8 cellular contexts compared by ENCODE assay signal in genomic region chr9:128723866-128724743, GRCh38. TPM values are rescaled to one million over a fixed set of nuclear protein-coding genes. Genes with fewer than 3 reads are reported as not detected.
DNase-seq lines count a peak whose midpoint lies in the region; ATAC-seq, FAIRE-seq and TF ChIP-seq lines count a peak whose summit lies in the region.

ZDHHC12 (minus strand) TSS chr9:128724127; CDS start chr9:128724093, 34 bp downstream.

- peak; percentile 94 for ATAC-seq in GM21515 (IDR thresholded peaks at IDR 0.05; ENCODE audit: unreplicated experiment)

- H3K9ac ChIP-seq in OCI-LY3 (ENCODE audit: low read length) (peak within 1 kb of the TSS; percentile 92), endothelial cell of umbilical vein (replicated peaks; ENCODE audit: extremely low read depth, insufficient read depth, low read length) (peak within 1 kb of the TSS; percentile 74)

- TF ChIP-seq CTCF in OCI-LY3 (IDR thresholded peaks at IDR 0.05; ENCODE audit: low read depth, low read length) (no peak), endothelial cell of umbilical vein (IDR thresholded peaks at IDR 0.05; ENCODE audit: extremely low read depth in 1 of 2, insufficient read depth in 1 of 2, low read depth in 1 of 2, low read length in 2 of 2) (no peak)

- intact Hi-C loops in endothelial cell of umbilical vein (cut with micrococcal nuclease): loop anchor here (1.0 to 5.0 kb wide), 4 partner anchors 21 to 93 kb away; partner anchors contain the start of genes ENDOG, SET and ZER1

- H3K9me3 ChIP-seq in OCI-LY3 (ENCODE audit: insufficient read depth, low read length) (no peaks in the 10 kb centered on the region), endothelial cell of umbilical vein (replicated peaks; ENCODE audit: control insufficient read depth, insufficient read depth, low read length) (no peaks in the 10 kb centered on the region)

- peak within 1 kb of the TSS; percentile 36 for H3K27ac ChIP-seq in OCI-LY3 (ENCODE audit: low read length)
- no peak within 1 kb of the TSS for H3K27ac ChIP-seq in endothelial cell of umbilical vein (ENCODE audit: insufficient read depth, low read depth, low read length)

- peaks cover 3% of the 10 kb centered on the region for H3K36me3 ChIP-seq in OCI-LY3 (replicated peaks; ENCODE audit: low read depth, low read length)
- H3K36me3 ChIP-seq in endothelial cell of umbilical vein (ENCODE audit: control insufficient read depth in 2 of 2, extremely low read depth in 1 of 2, insufficient read depth in 2 of 2, low read length in 2 of 2): peaks cover 2 to 13% of the 10 kb centered on the region in 2 experiments

- H3K27me3 ChIP-seq in OCI-LY3 (ENCODE audit: low read depth, low read length): no peaks in the 10 kb centered on the region
- H3K27me3 ChIP-seq in endothelial cell of umbilical vein (ENCODE audit: control insufficient read depth in 2 of 2, insufficient read depth in 2 of 2, low read length in 2 of 2): no peaks in the 10 kb centered on the region

- POLR2A ChIA-PET in endothelial cell of umbilical vein (lab: Charles Lee): interaction anchor here (0.6 kb wide), 1 partner anchor 353 kb away, joined by 3 read pairs; the partner anchor contains the start of gene URM1

- H4K20me1 ChIP-seq in OCI-LY3 (ENCODE audit: insufficient read depth, low read length) (no peaks in the 10 kb centered on the region), endothelial cell of umbilical vein (replicated peaks; ENCODE audit: control insufficient read depth, extremely low read depth, insufficient read depth, low read length) (no peaks in the 10 kb centered on the region)

- peaks cover 11% of the 10 kb centered on the region for H3K79me2 ChIP-seq in OCI-LY3 (ENCODE audit: low read length)
- H3K79me2 ChIP-seq in endothelial cell of umbilical vein (ENCODE audit: control insufficient read depth, insufficient read depth, low read length): no peaks in the 10 kb centered on the region

- CTCF ChIA-PET in endothelial cell of umbilical vein (lab: Charles Lee): interaction anchor here (0.9 to 1.4 kb wide), 7 partner anchors 9 to 94 kb away, joined by 3 to 12 read pairs (median 5); partner anchors contain the start of genes ENDOG and PKN3

- no peaks in the 10 kb centered on the region for H3K9me1 ChIP-seq in endothelial cell of umbilical vein (replicated peaks; ENCODE audit: control insufficient read depth, extremely low read depth, insufficient read depth, low read length)

- H3K4me3 ChIP-seq in OCI-LY3 (ENCODE audit: low read length) (peak within 1 kb of the TSS; percentile 93), endothelial cell of umbilical vein (replicated peaks in 1 of 3; ENCODE audit: insufficient read depth in 1 of 3, low read depth in 1 of 3, low read length in 3 of 3) (peak within 1 kb of the TSS; percentile 53 to 69 (median 58))

- peak; percentile 94 for TF ChIP-seq POLR2A in endothelial cell of umbilical vein (IDR thresholded peaks at IDR 0.05; ENCODE audit: low read depth, low read length)

- peak within 1 kb of the TSS; percentile 88 for H3K4me2 ChIP-seq in OCI-LY3 (ENCODE audit: low read length)
- H3K4me2 ChIP-seq in endothelial cell of umbilical vein (ENCODE audit: insufficient read depth, low read length): peak within 1 kb of the TSS; percentile 89

- dilution Hi-C loops in endothelial cell of umbilical vein (cut with MboI; ENCODE audit: extremely low pct_ligation_motif_present, low sequenced_read_pairs): no loop called here

- DNase-seq in D341Med (ENCODE audit: low spot score) (peak; percentile 97), HuH-7 (ENCODE audit: low spot score) (peak; percentile 100), endothelial cell of umbilical vein (ENCODE audit: low read depth, low spot score) (peak; percentile 95), midbrain (lab: John Stamatoyannopoulos, UW) (peak; percentile 90)
- peak; percentile 99 for DNase-seq in activated CD8-positive, alpha-beta memory T cell treated with anti-CD3 and anti-CD28 coated beads, Interleukin-2, amount 50 U/mL, for 48 hours
- DNase-seq in stimulated activated CD8-positive, alpha-beta memory T cell treated with anti-CD3 and anti-CD28 coated beads, Interleukin-2, amount 100 ng/mL, for 1 hour (ENCODE audit: low read depth in 2 of 2): peak; percentile 98 to 99

- FAIRE-seq in endothelial cell of umbilical vein (lab: Jason Lieb, UNC): peak; percentile 97

- BruUV-seq in endothelial cell of umbilical vein (replicated peaks; lab: Mats Ljungman, UMichigan): TSS peak; percentile 51

- H3K4me1 ChIP-seq in OCI-LY3 (ENCODE audit: low read length) (peaks cover 14% of the 10 kb centered on the region), endothelial cell of umbilical vein (ENCODE audit: control insufficient read depth, extremely low read depth, insufficient read depth, low read length) (peaks cover 5% of the 10 kb centered on the region)

- peak within 1 kb of the TSS; percentile 63; the same call in 1 of the 2 replicates for H2AFZ ChIP-seq in OCI-LY3 (ENCODE audit: low read depth, low read length)
- peak within 1 kb of the TSS; percentile 83 for H2AFZ ChIP-seq in endothelial cell of umbilical vein (ENCODE audit: low read depth, low read length)

TF ChIP-seq in endothelial cell of umbilical vein, 7 proteins besides CTCF, POLR2A, EP300 and RAD21:
- TF ChIP-seq POLR2AphosphoS5 (IDR thresholded peaks at IDR 0.05; ENCODE audit: insufficient read depth, low read depth, low read length): peak; percentile 94
- no peak for TF ChIP-seq MYC (IDR thresholded peaks at IDR 0.05; ENCODE audit: low read depth, low read length)
- TF ChIP-seq FOS (IDR thresholded peaks at IDR 0.05; ENCODE audit: borderline replicate concordance, insufficient read depth, low read length): no peak
- TF ChIP-seq MAX (IDR thresholded peaks at IDR 0.05; ENCODE audit: insufficient read depth, insufficient read length): no peak
- no peak for TF ChIP-seq EZH2 (IDR thresholded peaks at IDR 0.05; ENCODE audit: borderline replicate concordance, low read depth, low read length, severe bottlenecking)

RNA-seq across cellular contexts. Expression of gene ZDHHC12, which starts in this region (rescaled TPM):
- 28.8 and 31.1 TPM in 2 replicates for total RNA-seq in endothelial cell of umbilical vein
- 62.0 and 86.1 TPM in 2 replicates for polyA plus RNA-seq in endothelial cell of umbilical vein
- 37.2 and 63.3 TPM in 2 replicates for polyA plus RNA-seq in endothelial cell of umbilical vein (2011; cell fraction: cytosol; rRNA removed)
- 18.7 and 18.9 TPM in 2 replicates for polyA plus RNA-seq in endothelial cell of umbilical vein (2011; cell fraction: nucleus; rRNA removed)
- polyA plus RNA-seq in endothelial cell of umbilical vein (2012): 23.6 and 23.9 TPM in 2 replicates
- 22.3 and 32.5 TPM in 2 replicates for polyA minus RNA-seq in endothelial cell of umbilical vein
- 67.2 TPM for polyA minus RNA-seq in endothelial cell of umbilical vein (2011; cell fraction: cytosol; rRNA and poly(A)+ RNA removed)
- polyA minus RNA-seq in endothelial cell of umbilical vein (2011; cell fraction: nucleus; rRNA and poly(A)+ RNA removed): 5.3 and 7.6 TPM in 2 replicates
